20 cellular contexts compared by ENCODE assay signal in the genomic region with DNA sequence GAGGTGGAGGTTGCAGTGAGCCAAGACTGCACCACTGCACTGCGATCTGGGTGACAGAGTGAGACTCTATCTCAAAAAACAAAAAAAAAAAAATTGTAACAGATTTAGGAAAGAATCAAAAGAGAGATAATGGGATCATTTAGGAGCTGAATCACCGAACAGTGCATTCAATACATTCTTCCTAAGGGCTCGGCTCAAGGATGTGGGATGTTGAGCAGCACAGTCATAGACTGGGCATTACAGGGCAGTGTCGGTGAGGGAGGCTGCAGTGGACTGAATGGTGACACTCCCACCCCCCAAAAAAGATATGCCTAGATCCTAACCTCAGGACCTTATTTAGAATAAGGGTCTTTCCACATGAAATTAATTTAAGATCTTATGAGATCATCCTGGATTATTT.
DNase-seq lines count a peak whose midpoint lies in the region; ATAC-seq and TF ChIP-seq lines count a peak whose summit lies in the region.
"Had no signal": no experiment of that assay in that cellular context is flagged by ENCODE, and none has a peak within 500 bp of the region (broad histone marks: within the 10 kb centered on the region; RNA-seq: fewer than 3 reads in every experiment).

No MANE protein-coding gene starts in this region.

- H3K4me1 Mint-ChIP-seq in natural killer cell (no peaks in the 10 kb centered on the region), endodermal cell (no peaks in the 10 kb centered on the region)
- H3K4me1 Mint-ChIP-seq: CD4-positive, CD25-positive, alpha-beta regulatory T cell had no signal

- WGBS in aorta, 2 donors, result 94 to 96% methylated on average over 4 of the region's 4 CpGs
- 93 to 94% methylated on average over 2 to 4 of the region's 4 CpGs for WGBS in endodermal cell (ENCODE audit: insufficient coverage in 1 of 2, insufficient read length in 1 of 2), 2 experiments

- H3K27ac Mint-ChIP-seq in natural killer cell (no peak overlapping the region), endodermal cell (no peak overlapping the region)
- H3K27ac Mint-ChIP-seq: activated CD8-positive, alpha-beta memory T cell treated with anti-CD3 and anti-CD28 coated beads, Interleukin-2, amount 10 ng/mL, durations not matched to agents 7 days and 5 days; CD4-positive, CD25-positive, alpha-beta regulatory T cell had no signal

- intact Hi-C loops in aorta (cut with DNase I), result no loop called here
- intact Hi-C loops in natural killer cell (cut with micrococcal nuclease), result no loop called here

- no peaks in the 10 kb centered on the region for H3K27me3 ChIP-seq in skeletal muscle satellite cell (ENCODE audit: control insufficient read depth, insufficient read depth, low read length)
- H3K27me3 ChIP-seq in aorta (ENCODE audit: control insufficient read depth in 1 of 2, insufficient read depth in 2 of 2, low read length in 1 of 2), result no peaks in the 10 kb centered on the region
- H3K27me3 ChIP-seq in endodermal cell (ENCODE audit: control insufficient read depth, insufficient read depth, low read length, poor library complexity, severe bottlenecking), result no peaks in the 10 kb centered on the region
- H3K27me3 ChIP-seq: cardiac muscle cell, heart left ventricle, MG63, pancreas, uterus had no signal

- peaks cover 53% of the 10 kb centered on the region for H3K36me3 ChIP-seq in skeletal muscle satellite cell (ENCODE audit: insufficient read depth, low read length)
- peaks cover 10 to 11% of the 10 kb centered on the region in 2 donors for H3K36me3 ChIP-seq in aorta (ENCODE audit: control insufficient read depth in 1 of 2, insufficient read depth in 2 of 2, low read length in 1 of 2)
- H3K36me3 ChIP-seq in endodermal cell (ENCODE audit: control insufficient read depth, insufficient read depth, low read length), result no peaks in the 10 kb centered on the region
- H3K36me3 ChIP-seq: MG63, pancreas, uterus had no signal

- H3K9me3 ChIP-seq in skeletal muscle satellite cell (replicated peaks; ENCODE audit: low read length) (no peaks in the 10 kb centered on the region), aorta (ENCODE audit: control insufficient read depth, low read length) (no peaks in the 10 kb centered on the region), endodermal cell (ENCODE audit: control insufficient read depth, low read length) (no peaks in the 10 kb centered on the region)
- H3K9me3 ChIP-seq: MG63, pancreas, uterus had no signal

- ATAC-seq in aorta (ENCODE audit: low FRiP score) (no peak), natural killer cell (no peak)
- ATAC-seq: activated CD8-positive, alpha-beta memory T cell treated with anti-CD3 and anti-CD28 coated beads, Interleukin-2, amount 10 ng/mL, durations not matched to agents 7 days and 5 days; pancreas; stimulated activated naive CD8-positive, alpha-beta T cell treated with anti-CD3 and anti-CD28 coated beads, Interleukin-15, Interleukin-2, amounts not matched to agents 100 U/mL and 50 U/mL, for 24 hours had no signal

- H3K4me2 ChIP-seq in skeletal muscle satellite cell (ENCODE audit: low read length), result peak overlapping the region; percentile 5

- peaks cover 0 to 3% of the 10 kb centered on the region in 2 donors for H3K9me3 Mint-ChIP-seq in natural killer cell
- H3K9me3 Mint-ChIP-seq in endodermal cell, result no peaks in the 10 kb centered on the region

- no peak overlapping the region for H3K4me3 Mint-ChIP-seq in natural killer cell
- H3K4me3 Mint-ChIP-seq in endodermal cell, result no peak overlapping the region
- H3K4me3 Mint-ChIP-seq: activated CD8-positive, alpha-beta memory T cell treated with anti-CD3 and anti-CD28 coated beads, Interleukin-2, amount 10 ng/mL, durations not matched to agents 7 days and 5 days; CD4-positive, CD25-positive, alpha-beta regulatory T cell had no signal

- H3K27me3 Mint-ChIP-seq in natural killer cell (ENCODE audit: low read depth in 2 of 2) (peaks cover 0 to 8% of the 10 kb centered on the region in 2 donors), endodermal cell (ENCODE audit: insufficient read depth) (no peaks in the 10 kb centered on the region)
- H3K27me3 Mint-ChIP-seq: activated CD8-positive, alpha-beta memory T cell treated with anti-CD3 and anti-CD28 coated beads, Interleukin-2, amount 10 ng/mL, durations not matched to agents 7 days and 5 days; CD4-positive, CD25-positive, alpha-beta regulatory T cell had no signal

- DNase-seq in GM03348 (ENCODE audit: low spot score), result peak; percentile 88
- DNase-seq in SW480 (ENCODE audit: low spot score), result peak; percentile 82
- peak; percentile 75 for DNase-seq in fibroblast of the aortic adventitia (ENCODE audit: low read depth)
- DNase-seq in aorta, result no peak
- no peak for DNase-seq in natural killer cell
- no peak for DNase-seq in NCI-H1417 (lab: John Stamatoyannopoulos, UW)
- DNase-seq in endodermal cell, result no peak
- DNase-seq: activated CD8-positive, alpha-beta memory T cell treated with anti-CD3 and anti-CD28 coated beads, Interleukin-2, amount 10 ng/mL, durations not matched to agents 7 days and 5 days; activated naive CD4-positive, alpha-beta T cell; CD4-positive, CD25-positive, alpha-beta regulatory T cell; heart left ventricle; MG63; NCI-H2081; NCI-H774; pancreas; stimulated activated naive CD8-positive, alpha-beta T cell treated with anti-CD3 and anti-CD28 coated beads, Interleukin-15, Interleukin-2, amounts not matched to agents 100 U/mL and 50 U/mL, for 24 hours; T-helper 1 cell; uterus had no signal

- H3K27ac ChIP-seq in aorta (ENCODE audit: low read depth in 1 of 2, low read length in 2 of 2) (no peak overlapping the region), endodermal cell (ENCODE audit: low read depth, low read length) (no peak overlapping the region)
- H3K27ac ChIP-seq: cardiac muscle cell, heart left ventricle, pancreas, uterus had no signal

- H3K4me3 ChIP-seq in fibroblast of the aortic adventitia (ENCODE audit: low read depth, low read length) (no peak overlapping the region), skeletal muscle satellite cell (ENCODE audit: low read length) (no peak overlapping the region), aorta (ENCODE audit: low read length in 2 of 2) (no peak overlapping the region), endodermal cell (ENCODE audit: low read length) (no peak overlapping the region)
- H3K4me3 ChIP-seq: cardiac muscle cell, heart left ventricle, MG63, pancreas, uterus had no signal

- H3K36me3 Mint-ChIP-seq in natural killer cell (no peaks in the 10 kb centered on the region), endodermal cell (ENCODE audit: low read depth) (peaks cover 47% of the 10 kb centered on the region)
- H3K36me3 Mint-ChIP-seq: activated CD8-positive, alpha-beta memory T cell treated with anti-CD3 and anti-CD28 coated beads, Interleukin-2, amount 10 ng/mL, durations not matched to agents 7 days and 5 days; CD4-positive, CD25-positive, alpha-beta regulatory T cell had no signal

- H3K9ac ChIP-seq in skeletal muscle satellite cell (ENCODE audit: low read depth, low read length) (peak overlapping the region; percentile 66), endodermal cell (ENCODE audit: extremely low read depth, low read length, poor library complexity, severe bottlenecking) (no peak overlapping the region)

- TF ChIP-seq CTCF in fibroblast of the aortic adventitia (IDR thresholded peaks at IDR 0.05; ENCODE audit: insufficient read depth, low read length) (no peak), natural killer cell (IDR thresholded peaks at IDR 0.05) (no peak), endodermal cell (conservative IDR thresholded peaks at IDR 0.05) (no peak)

- H3K4me1 ChIP-seq in skeletal muscle satellite cell (ENCODE audit: control insufficient read depth, insufficient read depth, low read length) (peaks cover 56% of the 10 kb centered on the region), aorta (ENCODE audit: control insufficient read depth in 1 of 2, insufficient read depth in 2 of 2, low read length in 2 of 2) (no peaks in the 10 kb centered on the region), endodermal cell (ENCODE audit: control insufficient read depth, insufficient read depth, low read length) (no peaks in the 10 kb centered on the region)
- H3K4me1 ChIP-seq: pancreas, uterus had no signal

Comparison
In these comparisons a context has a peak if more than half of its experiments do, and no peak if none do; other contexts are left out.
1. DNase-seq: peak in GM03348 (single experiment), SW480 (single experiment) and fibroblast of the aortic adventitia (single experiment); none in aorta (0 of 2), natural killer cell (single experiment), NCI-H1417 (0 of 3) and endodermal cell (single experiment).